8 cellular contexts compared by ENCODE assay signal in the genomic region with DNA sequence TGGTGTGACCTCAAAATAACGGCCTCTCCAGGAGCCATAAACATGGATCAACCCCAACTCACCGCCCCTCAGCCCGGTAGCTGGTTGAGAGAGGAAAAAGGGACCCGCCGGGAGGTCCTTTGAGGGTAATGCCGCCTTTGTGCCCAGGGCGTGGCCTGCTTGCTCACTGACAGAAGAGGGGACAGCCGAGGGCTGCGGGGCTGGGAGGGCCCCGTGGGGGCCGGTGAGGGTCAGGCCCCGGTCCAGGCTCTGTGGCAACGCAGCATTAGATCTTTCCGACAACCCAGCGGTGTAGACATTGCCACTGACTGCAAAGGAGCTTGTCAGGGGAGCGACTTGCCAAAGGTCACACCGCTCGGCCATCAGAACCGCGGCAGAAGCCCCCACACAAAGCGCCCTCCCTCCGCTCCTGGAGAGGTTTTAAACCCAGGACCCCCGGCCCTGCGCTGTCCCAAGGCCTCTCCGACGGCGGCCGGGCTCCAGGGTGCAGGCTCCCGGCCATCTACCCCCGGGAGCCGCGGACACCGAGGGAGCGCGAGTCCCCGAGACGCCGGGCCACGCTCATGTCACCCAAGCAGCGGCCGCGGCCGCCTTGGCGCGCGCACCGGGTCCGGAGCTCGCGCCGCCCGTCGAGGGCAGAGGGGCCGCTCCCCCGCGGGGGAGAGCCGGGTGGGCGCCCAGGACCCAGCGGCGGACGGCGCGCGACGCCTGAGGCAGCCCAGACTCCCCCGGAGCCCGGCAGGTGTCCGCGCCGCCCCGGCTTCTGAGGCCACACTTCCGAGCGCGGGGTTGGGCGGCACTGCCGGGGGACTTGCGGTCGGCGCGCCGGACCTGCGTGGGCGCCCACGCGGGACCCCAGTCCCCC. TPM values are rescaled to one million over a fixed set of nuclear protein-coding genes. Genes with fewer than 3 reads are reported as not detected.
DNase-seq lines count a peak whose midpoint lies in the region; ATAC-seq and TF ChIP-seq lines count a peak whose summit lies in the region.

No MANE protein-coding gene starts in this region.

- H3K27ac Mint-ChIP-seq in activated naive CD8-positive, alpha-beta T cell, result no peak overlapping the region

- 5 to 9% (median 7%) methylated on average over 47 to 85 of the region's 85 CpGs for WGBS in stomach, 5 donors

- H3K4me3 ChIP-seq in kidney epithelial cell (ENCODE audit: low read depth, low read length), result peak overlapping the region; percentile 23
- H3K4me3 ChIP-seq in stomach, result peak overlapping the region; percentile 46 to 54 (median 49)

- no peak for TF ChIP-seq CTCF in kidney epithelial cell (IDR thresholded peaks at IDR 0.05; ENCODE audit: insufficient read depth, low read length, poor library complexity, severe bottlenecking)
- TF ChIP-seq CTCF in stomach (IDR thresholded peaks at IDR 0.05), result no peak

- H3K4me1 Mint-ChIP-seq in activated naive CD8-positive, alpha-beta T cell (ENCODE audit: low read depth), result no peaks in the 10 kb centered on the region

- no peaks in the 10 kb centered on the region for H3K9me3 ChIP-seq in stomach

- H3K27ac ChIP-seq in stomach, result peak overlapping the region in 1 of 5 donors; percentile 64

- intact Hi-C loops in stomach (cut with DNase I; ENCODE audit: low total_unique reads), result no loop called here

- H3K4me1 ChIP-seq in stomach, result peaks cover 8 to 19% (median 12%) of the 10 kb centered on the region in 4 donors

- DNase-seq in NCI-H748 (lab: John Stamatoyannopoulos, UW; ENCODE audit: unreplicated experiment), result peak; percentile 2
- no peak for DNase-seq in NCI-H748 treated with DMSO at 0.1 percent for 48 hours (lab: John Stamatoyannopoulos, UW)
- no peak for DNase-seq in kidney epithelial cell (ENCODE audit: low read depth)
- peak; percentile 24 for DNase-seq in stomach
- DNase-seq in NCI-H526 treated with DMSO at 0.1 percent for 48 hours (lab: John Stamatoyannopoulos, UW), result no peak

- TF ChIP-seq POLR2A in stomach (IDR thresholded peaks at IDR 0.05), result no peak

- H3K36me3 Mint-ChIP-seq in activated naive CD8-positive, alpha-beta T cell, result no peaks in the 10 kb centered on the region

- ATAC-seq in HG02678 (IDR thresholded peaks at IDR 0.05; ENCODE audit: unreplicated experiment), result no peak
- no peak for ATAC-seq in GM21526 (IDR thresholded peaks at IDR 0.05; ENCODE audit: low FRiP score, unreplicated experiment)

- TF ChIP-seq EP300 in stomach (IDR thresholded peaks at IDR 0.05), result no peak

- peak overlapping the region; percentile 40 for H3K4me3 Mint-ChIP-seq in activated naive CD8-positive, alpha-beta T cell

- H3K36me3 ChIP-seq in kidney epithelial cell (ENCODE audit: control insufficient read depth, insufficient read depth, low read length), result no peaks in the 10 kb centered on the region
- H3K36me3 ChIP-seq in stomach, result no peaks in the 10 kb centered on the region

- H3K27me3 ChIP-seq in kidney epithelial cell (ENCODE audit: control insufficient read depth, insufficient read depth, low read length) (peaks cover 14% of the 10 kb centered on the region), stomach (peaks cover 0 to 49% (median 11%) of the 10 kb centered on the region in 3 donors)

- peaks cover 31% of the 10 kb centered on the region for H3K27me3 Mint-ChIP-seq in activated naive CD8-positive, alpha-beta T cell

- H3K9me3 Mint-ChIP-seq in activated naive CD8-positive, alpha-beta T cell (ENCODE audit: low read depth), result no peaks in the 10 kb centered on the region

RNA-seq across cellular contexts. Expression of gene PCSK6, which starts 1.0 kb away (rescaled TPM):
- 5.4 and 8.4 TPM in 2 replicates for total RNA-seq in kidney epithelial cell
- total RNA-seq in stomach, result 10 to 100 TPM in 4 of 5 donors, 1 to 10 TPM in 1; 2.9 to 91.5 (median 24.4) TPM
- polyA plus RNA-seq in stomach, result 10 to 100 TPM in 1 of 3 donors, 1 to 10 TPM in 2; 2.8 to 14.4 (median 8.2) TPM

Comparison
In these comparisons a context has a peak if more than half of its experiments do, and no peak if none do; other contexts are left out.
1. DNase-seq: peak in NCI-H748 (single experiment) and stomach (single experiment); none in NCI-H748 treated with DMSO at 0.1 percent for 48 hours (single experiment), kidney epithelial cell (single experiment) and NCI-H526 treated with DMSO at 0.1 percent for 48 hours (single experiment).